ENCODE assay signal across 8 cellular contexts in genomic region chr17:42554250-42555121, GRCh38. TPM values are rescaled to one million over a fixed set of nuclear protein-coding genes. Genes with fewer than 3 reads are reported as not detected.
DNase-seq lines count a peak whose midpoint lies in the region; ATAC-seq and TF ChIP-seq lines count a peak whose summit lies in the region.

No MANE protein-coding gene starts in this region.

- no peak for DNase-seq in LNCaP clone FGC (ENCODE audit: low read depth)
- DNase-seq in SK-N-DZ (ENCODE audit: low spot score) = peak; percentile 91
- DNase-seq in germinal center (ENCODE audit: low spot score) = peak; percentile 87
- DNase-seq in tibial artery = peak; percentile 85 to 91

- H3K79me2 ChIP-seq in DOHH2 (ENCODE audit: control insufficient read depth, low read length) = peaks cover 18% of the 10 kb centered on the region

- H3K9me3 ChIP-seq in DOHH2 (ENCODE audit: control insufficient read depth, insufficient read depth, low read length) (no peaks in the 10 kb centered on the region), neutrophil (no peaks in the 10 kb centered on the region), tibial artery (no peaks in the 10 kb centered on the region)

- no peaks in the 10 kb centered on the region for H3K9me2 ChIP-seq in DOHH2 (replicated peaks; ENCODE audit: control insufficient read depth, low read length)

- peak overlapping the region; percentile 53 for H3K27ac ChIP-seq in DOHH2 (ENCODE audit: low read depth, low read length)
- H3K27ac ChIP-seq in neutrophil = peak overlapping the region; percentile 84
- peak overlapping the region; percentile 83 to 93 for H3K27ac ChIP-seq in tibial artery

- H3K27me3 ChIP-seq in DOHH2 (ENCODE audit: control insufficient read depth, low read length) (no peaks in the 10 kb centered on the region), neutrophil (no peaks in the 10 kb centered on the region), tibial artery (no peaks in the 10 kb centered on the region)

- no peaks in the 10 kb centered on the region for H3K27me3 Mint-ChIP-seq in activated naive CD4-positive, alpha-beta T cell treated with anti-CD3 and anti-CD28 coated beads, Interleukin-2, amount 50 U/mL, for 24 hours

- intact Hi-C loops in tibial artery (cut with DNase I; ENCODE audit: low total_unique reads) = no loop called here

- peak; percentile 76 for ATAC-seq in GM21786 (IDR thresholded peaks at IDR 0.05; ENCODE audit: unreplicated experiment)

- H3F3A ChIP-seq in DOHH2 (ENCODE audit: control insufficient read depth, insufficient read depth) = no peaks in the 10 kb centered on the region

- no peaks in the 10 kb centered on the region for H3K9me3 Mint-ChIP-seq in activated naive CD4-positive, alpha-beta T cell treated with anti-CD3 and anti-CD28 coated beads, Interleukin-2, amount 50 U/mL, for 24 hours

- H3K36me3 Mint-ChIP-seq in activated naive CD4-positive, alpha-beta T cell treated with anti-CD3 and anti-CD28 coated beads, Interleukin-2, amount 50 U/mL, for 24 hours = no peaks in the 10 kb centered on the region

- H4K20me1 ChIP-seq in DOHH2 (ENCODE audit: control insufficient read depth, insufficient read depth, low read depth, low read length) = no peaks in the 10 kb centered on the region

- H3K36me3 ChIP-seq in DOHH2 (ENCODE audit: control insufficient read depth, low read length) (peaks cover 3% of the 10 kb centered on the region; the same call in 1 of the 2 replicates), neutrophil (no peaks in the 10 kb centered on the region), tibial artery (no peaks in the 10 kb centered on the region)

- H3K4me1 ChIP-seq in DOHH2 (ENCODE audit: control insufficient read depth, low read length) = peaks cover 26% of the 10 kb centered on the region
- H3K4me1 ChIP-seq in neutrophil (ENCODE audit: control insufficient read depth in 1 of 2, insufficient read depth in 1 of 2, low read depth in 1 of 2, low read length in 1 of 2) = peaks cover 14 to 15% of the 10 kb centered on the region in 2 experiments
- H3K4me1 ChIP-seq in tibial artery = peaks cover 0 to 32% (median 23%) of the 10 kb centered on the region in 4 donors

- peak overlapping the region; percentile 96 for H3K4me2 ChIP-seq in DOHH2 (ENCODE audit: low read length)

- H3K4me3 Mint-ChIP-seq in activated naive CD4-positive, alpha-beta T cell treated with anti-CD3 and anti-CD28 coated beads, Interleukin-2, amount 50 U/mL, for 24 hours = peak overlapping the region; percentile 89

- peaks cover 20% of the 10 kb centered on the region for H3K4me1 Mint-ChIP-seq in activated naive CD4-positive, alpha-beta T cell treated with anti-CD3 and anti-CD28 coated beads, Interleukin-2, amount 50 U/mL, for 24 hours

- peak overlapping the region; percentile 99 for H3K4me3 ChIP-seq in DOHH2 (ENCODE audit: low read length)
- H3K4me3 ChIP-seq in LNCaP clone FGC (ENCODE audit: low read depth, low read length) = peak overlapping the region; percentile 87
- H3K4me3 ChIP-seq in neutrophil (ENCODE audit: low read depth in 1 of 2, low read length in 1 of 2) = peak overlapping the region; percentile 77 to 83
- H3K4me3 ChIP-seq in tibial artery = peak overlapping the region; percentile 70 to 92

- TF ChIP-seq CTCF in DOHH2 (IDR thresholded peaks at IDR 0.05; ENCODE audit: low read depth, low read length, poor library complexity, severe bottlenecking) (no peak), LNCaP clone FGC (IDR thresholded peaks at IDR 0.05; ENCODE audit: control insufficient read depth, extremely low read depth, insufficient read depth) (peak; percentile 14; the same call in 1 of the 2 replicates), neutrophil (IDR thresholded peaks at IDR 0.05) (no peak), tibial artery (IDR thresholded peaks at IDR 0.05) (no peak)

- H3K27ac Mint-ChIP-seq in activated naive CD4-positive, alpha-beta T cell treated with anti-CD3 and anti-CD28 coated beads, Interleukin-2, amount 50 U/mL, for 24 hours = peak overlapping the region; percentile 79

RNA-seq across cellular contexts. Expression of gene HSD17B1, which starts 1.8 kb away (rescaled TPM):
- 0.33 and 1.2 TPM in 2 replicates for polyA plus RNA-seq in SK-N-DZ (2014; cell fraction: cytosol; rRNA removed)
- 0.76 and 1.3 TPM in 2 replicates for polyA plus RNA-seq in SK-N-DZ (2014; cell fraction: nucleus; rRNA removed)

RNA-seq across cellular contexts. Expression of gene COASY, which starts 7.5 kb away (rescaled TPM):
- polyA plus RNA-seq in SK-N-DZ (2014; cell fraction: cytosol; rRNA removed) = 33.3 and 40.2 TPM in 2 replicates
- polyA plus RNA-seq in SK-N-DZ (2014; cell fraction: nucleus; rRNA removed) = 89.3 TPM in 2 replicates

RNA-seq across cellular contexts. Expression of gene MLX, which starts 12.4 kb away (rescaled TPM):
- polyA plus RNA-seq in SK-N-DZ (2014; cell fraction: cytosol; rRNA removed) = 26.7 and 32.4 TPM in 2 replicates
- polyA plus RNA-seq in SK-N-DZ (2014; cell fraction: nucleus; rRNA removed) = 75.7 and 102 TPM in 2 replicates

RNA-seq across cellular contexts. Expression of gene NAGLU, which starts 18.4 kb away (rescaled TPM):
- 44.3 and 63.8 TPM in 2 replicates for polyA plus RNA-seq in SK-N-DZ (2014; cell fraction: cytosol; rRNA removed)
- 96.3 and 104 TPM in 2 replicates for polyA plus RNA-seq in SK-N-DZ (2014; cell fraction: nucleus; rRNA removed)

RNA-seq across cellular contexts. Expression of gene PSMC3IP, which starts 23.0 kb away (rescaled TPM):
- 49.3 and 53.6 TPM in 2 replicates for polyA plus RNA-seq in SK-N-DZ (2014; cell fraction: cytosol; rRNA removed)
- polyA plus RNA-seq in SK-N-DZ (2014; cell fraction: nucleus; rRNA removed) = 83.5 and 85.1 TPM in 2 replicates
